Comparison of ENCODE assay signal across 9 cellular contexts in the genomic region with DNA sequence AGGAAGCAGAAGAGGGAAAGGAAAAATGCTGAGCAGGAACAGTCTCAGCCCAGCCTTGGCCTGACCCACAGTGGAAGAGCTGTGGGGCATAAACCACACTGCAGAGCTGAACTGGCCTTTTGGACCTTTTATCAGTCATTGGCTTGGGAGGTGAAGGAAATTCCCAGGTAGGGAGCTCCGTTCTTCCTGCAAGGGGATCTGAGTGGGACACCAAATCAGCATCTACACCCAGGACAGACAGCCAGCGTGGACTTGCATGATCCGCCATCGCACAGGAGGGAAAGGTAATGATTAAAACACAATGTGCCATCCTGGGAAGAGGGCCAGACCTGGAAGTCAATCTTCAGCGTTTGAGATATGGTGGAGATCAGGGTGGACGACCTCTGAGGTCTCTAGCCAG. TPM values are rescaled to one million over a fixed set of nuclear protein-coding genes. Genes with fewer than 3 reads are reported as not detected.
DNase-seq lines count a peak whose midpoint lies in the region; ATAC-seq and TF ChIP-seq lines count a peak whose summit lies in the region.
"Had no signal": no experiment of that assay in that cellular context is flagged by ENCODE, and none has a peak within 500 bp of the region (broad histone marks: within the 10 kb centered on the region; RNA-seq: fewer than 3 reads in every experiment).

No MANE protein-coding gene starts in this region.

- H2BK20ac ChIP-seq in H9 (ENCODE audit: low read depth, low read length, poor library complexity, severe bottlenecking) = no peak overlapping the region

- no peaks in the 10 kb centered on the region for H3K79me1 ChIP-seq in H9 (ENCODE audit: insufficient read depth, low read depth, low read length, poor library complexity, severe bottlenecking)

- no peaks in the 10 kb centered on the region for H3K9me3 Mint-ChIP-seq in H9

- H3K4me1 Mint-ChIP-seq in H9 (peaks cover 32% of the 10 kb centered on the region in 2 experiments), T-helper 17 cell (peaks cover 25% of the 10 kb centered on the region)

- no peak overlapping the region for H4K5ac ChIP-seq in H9 (ENCODE audit: insufficient read length, low read depth, low read length)

- no peak overlapping the region for H3K18ac ChIP-seq in H9 (ENCODE audit: insufficient read length, low read depth, low read length)

- no peak overlapping the region for H2BK120ac ChIP-seq in H9 (ENCODE audit: low read depth, low read length, poor library complexity, severe bottlenecking)

- TF ChIP-seq CTCF in H9 (conservative IDR thresholded peaks at IDR 0.05) (no peak), fibroblast of villous mesenchyme (IDR thresholded peaks at IDR 0.05; ENCODE audit: insufficient read depth, low read depth, low read length) (no peak)

- H2AK5ac ChIP-seq in H9 (ENCODE audit: insufficient read length, low read length) = no peak overlapping the region

- H3K23ac ChIP-seq in H9 (ENCODE audit: insufficient read length, low read depth, low read length) = no peak overlapping the region

- H3K4me3 ChIP-seq in fibroblast of villous mesenchyme (ENCODE audit: low read depth, low read length) (peak overlapping the region; percentile 74), rectal smooth muscle tissue (ENCODE audit: low read length) (peak overlapping the region; percentile 97)

- H4K91ac ChIP-seq in H9 (ENCODE audit: insufficient read length, low read depth, low read length) = no peak overlapping the region

- H3K27me3 ChIP-seq in H9 (ENCODE audit: insufficient read depth, low read length) (no peaks in the 10 kb centered on the region), rectal smooth muscle tissue (ENCODE audit: control insufficient read depth, insufficient read depth, low read length) (no peaks in the 10 kb centered on the region)
- H3K27me3 ChIP-seq: foreskin keratinocyte had no signal

- peaks cover 4% of the 10 kb centered on the region; the same call in 1 of the 2 replicates for H3K4me1 ChIP-seq in H9 (ENCODE audit: insufficient read depth, low read length)
- H3K4me1 ChIP-seq in rectal smooth muscle tissue (ENCODE audit: control insufficient read depth, insufficient read depth, low read length) = peaks cover 20% of the 10 kb centered on the region

- H4K20me1 ChIP-seq in H9 (ENCODE audit: control insufficient read depth, insufficient read depth, insufficient read length) = peaks cover 3% of the 10 kb centered on the region

- H3K4me3 Mint-ChIP-seq in H9 (peak overlapping the region; percentile 95 to 97), T-helper 17 cell (peak overlapping the region; percentile 98)

- ATAC-seq in T-helper 17 cell (no peak), GM21360 (IDR thresholded peaks at IDR 0.05; ENCODE audit: unreplicated experiment) (no peak)

- H3K4me2 ChIP-seq in H9 (ENCODE audit: insufficient read depth, insufficient read length, low read length) = peak overlapping the region; percentile 69

- H3K27ac Mint-ChIP-seq in H9 (peak overlapping the region in 2 of 3 experiments; percentile 89 to 96; a peak in 3 of 7 replicates), T-helper 17 cell (peak overlapping the region; percentile 99)

- H3K23me2 ChIP-seq in H9 (ENCODE audit: insufficient read length, low read depth, low read length, poor library complexity, severe bottlenecking) = peaks cover 11% of the 10 kb centered on the region

- no peak overlapping the region for H4K8ac ChIP-seq in H9 (replicated peaks; ENCODE audit: insufficient read length, low read depth, low read length)

- H3K56ac ChIP-seq in H9 (ENCODE audit: insufficient read length, low read depth, low read length) = no peak overlapping the region

- no peak overlapping the region for H3K14ac ChIP-seq in H9 (ENCODE audit: insufficient read depth, low read length)

- H2BK5ac ChIP-seq in H9 (ENCODE audit: insufficient read length, low read length) = no peak overlapping the region

- H3K36me3 Mint-ChIP-seq in H9 (ENCODE audit: insufficient read depth in 1 of 3, low read depth in 3 of 3) = peaks cover 5 to 26% (median 22%) of the 10 kb centered on the region in 3 experiments; a peak in 6 of 7 replicates
- H3K36me3 Mint-ChIP-seq in T-helper 17 cell (ENCODE audit: low read depth) = peaks cover 5% of the 10 kb centered on the region

- no peak overlapping the region for H2BK15ac ChIP-seq in H9 (ENCODE audit: low read depth, low read length)

- no peak overlapping the region for H3K4ac ChIP-seq in H9 (ENCODE audit: low read depth, low read length)

- peaks cover 15% of the 10 kb centered on the region for H3K27me3 Mint-ChIP-seq in H9 (ENCODE audit: low read depth)
- H3K27me3 Mint-ChIP-seq in T-helper 17 cell = no peaks in the 10 kb centered on the region

- H3K9ac ChIP-seq in H9 (ENCODE audit: extremely low read depth, insufficient read length, low read length) = no peak overlapping the region
- no peak overlapping the region for H3K9ac ChIP-seq in rectal smooth muscle tissue (ENCODE audit: low read length)

- H3K36me3 ChIP-seq in rectal smooth muscle tissue (ENCODE audit: control insufficient read depth, insufficient read depth, low read length) = peaks cover 4% of the 10 kb centered on the region

- WGBS in H9 (ENCODE audit: extremely low coverage, insufficient read length, low lambda C conversion rate) = no CpG with 5 or more reads among the region's 6 CpGs

- H3K79me2 ChIP-seq in H9 (ENCODE audit: insufficient read depth, low read length) = no peaks in the 10 kb centered on the region; the same call in 1 of the 2 replicates

- no peak overlapping the region for H3K27ac ChIP-seq in H9 (ENCODE audit: insufficient read length, low read depth, low read length)
- H3K27ac ChIP-seq in rectal smooth muscle tissue (ENCODE audit: low read depth, low read length) = no peak overlapping the region

- H3K9me3 ChIP-seq in H9 (ENCODE audit: control insufficient read depth, low read depth, low read length) (no peaks in the 10 kb centered on the region), T-helper 17 cell (ENCODE audit: control insufficient read depth, low read length, poor library complexity, severe bottlenecking) (no peaks in the 10 kb centered on the region)

- H3T11ph ChIP-seq in H9 (ENCODE audit: low read length) = no peak overlapping the region

- H2AFZ ChIP-seq in H9 (ENCODE audit: low read length) = no peak overlapping the region

- DNase-seq in H9 = no peak
- no peak for DNase-seq in T-helper 17 cell
- no peak for DNase-seq in fibroblast of villous mesenchyme (ENCODE audit: low read depth)
- DNase-seq in NCI-H146 (lab: John Stamatoyannopoulos, UW) = no peak
- no peak for DNase-seq in stimulated activated CD4-positive, alpha-beta T cell treated with anti-CD3 and anti-CD28 coated beads, Interleukin-12 subunit alpha, Interleukin-12 subunit beta, amount 100 ng/mL, for 4 hours
- DNase-seq in NCI-H510A treated with DMSO at 0.1 percent for 48 hours (lab: John Stamatoyannopoulos, UW) = no peak

- H2BK12ac ChIP-seq in H9 (ENCODE audit: insufficient read length, low read depth, low read length) = no peak overlapping the region

RNA-seq across cellular contexts. Expression of gene MTFR1L, which starts 1.2 kb away (rescaled TPM):
- total RNA-seq in H9 (2021) = 31.5 and 32.5 TPM in 2 replicates
- total RNA-seq in T-helper 17 cell = 10 to 100 TPM; 30.4 to 37.4 TPM
- 46.6 and 47.4 TPM in 2 replicates for total RNA-seq in fibroblast of villous mesenchyme

RNA-seq across cellular contexts. Expression of gene SELENON, which starts 18.6 kb away (rescaled TPM):
- 89.0 and 90.9 TPM in 2 replicates for total RNA-seq in H9 (2021)
- total RNA-seq in T-helper 17 cell = 10 to 100 TPM; 24.5 to 25.2 TPM
- 23.7 and 24.5 TPM in 2 replicates for total RNA-seq in fibroblast of villous mesenchyme

RNA-seq across cellular contexts. Expression of gene AUNIP, which starts 40.7 kb away (rescaled TPM):
- total RNA-seq in H9 (2021) (22.0 and 22.2 TPM in 2 replicates), T-helper 17 cell (under 1 TPM in 1 of 2 donors, not detected in 1; 0.31 TPM), fibroblast of villous mesenchyme (2.9 and 3.5 TPM in 2 replicates)

RNA-seq across cellular contexts. Expression of gene PAQR7, which starts 56.9 kb away (rescaled TPM):
- total RNA-seq in H9 (2021) (6.0 and 6.3 TPM in 2 replicates), T-helper 17 cell (1 to 10 TPM; 1.4 to 2.6 TPM), fibroblast of villous mesenchyme (8.1 and 16.0 TPM in 2 replicates)
